Comparison of ENCODE assay signal across 8 cellular contexts in genomic region chr18:9913526-9914333, GRCh38. TPM values are rescaled to one million over a fixed set of nuclear protein-coding genes. Genes with fewer than 3 reads are reported as not detected.
A peak's percentile ranks its signal among the peaks of the same experiment; 100 is the strongest.
DNase-seq lines count a peak whose midpoint lies in the region; ATAC-seq and TF ChIP-seq lines count a peak whose summit lies in the region.

Gene VAPA, plus strand, starts transcription at chr18:9914016. Its CDS starts 241 bp downstream, at chr18:9914257.

- peak within 1 kb of the TSS; percentile 94 for H3K9ac ChIP-seq in SK-N-SH

- peak; percentile 97 for DNase-seq in GM10248 (ENCODE audit: extremely low spot score)
- peak; percentile 88 for DNase-seq in NCI-H1092 (lab: John Stamatoyannopoulos, UW)
- peak; percentile 98 for DNase-seq in SK-N-SH
- DNase-seq in activated naive CD4-positive, alpha-beta T cell treated with anti-CD3 and anti-CD28 coated beads, Interleukin-2, amount 50 U/mL, for 16 hours: peak; percentile 95
- DNase-seq in germinal center (ENCODE audit: low spot score): peak; percentile 97
- peak; percentile 61 for DNase-seq in non-pigmented ciliary epithelial cell (ENCODE audit: low read depth)
- peak; percentile 79 to 100 (median 95) for DNase-seq in substantia nigra (lab: John Stamatoyannopoulos, UW)

- H2AFZ ChIP-seq in SK-N-SH (ENCODE audit: low read depth): peak within 1 kb of the TSS; percentile 93

- no peaks in the 10 kb centered on the region for H3K36me3 ChIP-seq in SK-N-SH (replicated peaks in 1 of 2; ENCODE audit: control insufficient read depth in 1 of 2, insufficient read depth in 2 of 2, low read length in 1 of 2)

- TF ChIP-seq RAD21 in SK-N-SH (IDR thresholded peaks at IDR 0.05; ENCODE audit: low read length): no peak

- H3K4me1 ChIP-seq in SK-N-SH (ENCODE audit: control insufficient read depth in 1 of 2, insufficient read depth in 2 of 2, low read depth in 1 of 2, low read length in 1 of 2): peaks cover 16 to 19% of the 10 kb centered on the region in 2 experiments; a peak in 3 of 4 replicates

- no peak for TF ChIP-seq CTCF in GM10248 (IDR thresholded peaks at IDR 0.05; ENCODE audit: control extremely low read depth, extremely low read depth, low read depth, missing control alignments)
- TF ChIP-seq CTCF in SK-N-SH (IDR thresholded peaks at IDR 0.05): no peak

- TF ChIP-seq EP300 in SK-N-SH (IDR thresholded peaks at IDR 0.05; ENCODE audit: borderline replicate concordance in 1 of 2, low read depth in 1 of 2, low read length in 1 of 2): no peak

- POLR2A ChIA-PET in GM10248 (lab: Yijun Ruan, JAX): interaction anchor here (0.7 to 1.0 kb wide), 3 partner anchors 9 to 13 kb away, joined by 3 to 4 read pairs (median 3); no protein-coding TSS in a partner anchor
- POLR2A ChIA-PET in SK-N-SH (lab: Yijun Ruan, JAX): interaction anchor here (0.6 to 1.0 kb wide), 2 partner anchors 121 to 346 kb away, joined by 3 read pairs; no protein-coding TSS in a partner anchor

- CTCF ChIA-PET in GM10248 (lab: Yijun Ruan, JAX): interaction anchor here (0.9 to 3.7 kb wide), 2 partner anchors 13 to 21 kb away, joined by 3 to 14 read pairs; no protein-coding TSS in a partner anchor
- CTCF ChIA-PET in SK-N-SH (lab: Yijun Ruan, JAX): interaction anchor here (0.8 to 1.2 kb wide), 4 partner anchors 9 to 301 kb away, joined by 3 to 5 read pairs (median 3); no protein-coding TSS in a partner anchor

- H3K27me3 ChIP-seq in SK-N-SH (ENCODE audit: insufficient read depth): no peaks in the 10 kb centered on the region

- peak; percentile 85 for ATAC-seq in HG02610 (IDR thresholded peaks at IDR 0.05; ENCODE audit: unreplicated experiment)

- H4K20me1 ChIP-seq in SK-N-SH (ENCODE audit: insufficient read depth): peaks cover 41% of the 10 kb centered on the region

- 0% methylated on average over 16 of the region's 87 CpGs for WGBS in SK-N-SH (ENCODE audit: low lambda C conversion rate)

- H3K4me2 ChIP-seq in SK-N-SH: peak within 1 kb of the TSS; percentile 82

- peaks cover 46% of the 10 kb centered on the region for H3K79me2 ChIP-seq in SK-N-SH (ENCODE audit: insufficient read depth)

- H3K27ac ChIP-seq in SK-N-SH (ENCODE audit: low read depth in 2 of 2, low read length in 1 of 2) (peak within 1 kb of the TSS; percentile 90 to 95), substantia nigra (ENCODE audit: low read depth, low read length, poor library complexity, severe bottlenecking) (peak within 1 kb of the TSS; percentile 98)

- no peaks in the 10 kb centered on the region for H3K9me2 ChIP-seq in SK-N-SH

- H3K9me3 ChIP-seq in SK-N-SH: no peaks in the 10 kb centered on the region

- peak within 1 kb of the TSS; percentile 91 to 95 for H3K4me3 ChIP-seq in SK-N-SH (ENCODE audit: low read depth in 2 of 2, low read length in 1 of 2)

- peaks cover 19% of the 10 kb centered on the region for H3F3A ChIP-seq in SK-N-SH (replicated peaks; ENCODE audit: insufficient read depth)

TF ChIP-seq in SK-N-SH, 30 proteins besides CTCF, POLR2A, EP300 and RAD21:
- TF ChIP-seq SIN3A (IDR thresholded peaks at IDR 0.05; ENCODE audit: borderline replicate concordance, low read depth, low read length) (0 out of 2 replicates have a peak, but pooled peaks have one; percentile 39), GATA2 (CRISPR knock-in tag; IDR thresholded peaks at IDR 0.05) (no peak), FOXM1 (IDR thresholded peaks at IDR 0.05; ENCODE audit: low read depth) (no peak), TEAD4 (IDR thresholded peaks at IDR 0.05; ENCODE audit: borderline replicate concordance, insufficient read depth) (no peak), CHD2 (IDR thresholded peaks at IDR 0.05; ENCODE audit: low read length, partially characterized antibody) (peak; percentile 67), USF2 (IDR thresholded peaks at IDR 0.05; ENCODE audit: borderline replicate concordance, low read depth, low read length) (peak; percentile 80), ELF1 (IDR thresholded peaks at IDR 0.05) (no peak), MXI1 (IDR thresholded peaks at IDR 0.05; ENCODE audit: low read depth, low read length) (peak; percentile 32; the same call in 1 of the 2 replicates), YY1 (IDR thresholded peaks at IDR 0.05; ENCODE audit: low read depth) (0 out of 2 replicates have a peak, but pooled peaks have one; percentile 45), USF1 (IDR thresholded peaks at IDR 0.05; ENCODE audit: borderline replicate concordance, low read depth) (peak; percentile 94), NRF1 (IDR thresholded peaks at IDR 0.05; ENCODE audit: low read depth, low read length) (peak; percentile 87), PBX3 (IDR thresholded peaks at IDR 0.05) (no peak), FOSL2 (IDR thresholded peaks at IDR 0.05; ENCODE audit: borderline replicate concordance, low read depth) (no peak), IRF3 (IDR thresholded peaks at IDR 0.05; ENCODE audit: low read depth, low read length) (no peak), MEF2A (IDR thresholded peaks at IDR 0.05; ENCODE audit: borderline replicate concordance, low read depth) (no peak), SMC3 (IDR thresholded peaks at IDR 0.05; ENCODE audit: low read depth, low read length) (no peak), POLR2AphosphoS5 (IDR thresholded peaks at IDR 0.05; ENCODE audit: low read depth, low read length) (peak; percentile 66; the same call in 1 of the 2 replicates), TAF1 (IDR thresholded peaks at IDR 0.05; ENCODE audit: borderline replicate concordance, low read depth, low read length) (peak; percentile 39; the same call in 1 of the 2 replicates), MAX (IDR thresholded peaks at IDR 0.05; ENCODE audit: low read depth) (peak; percentile 52; the same call in 1 of the 2 replicates), ZBTB33 (IDR thresholded peaks at IDR 0.05; ENCODE audit: borderline replicate concordance, low read depth) (no peak), GABPA (IDR thresholded peaks at IDR 0.05; ENCODE audit: low read depth) (no peak)

RNA-seq across cellular contexts. Expression of gene VAPA, which starts in this region (rescaled TPM):
- polyA plus RNA-seq in SK-N-SH (2012; rRNA removed): 109 and 129 TPM in 2 replicates
- polyA plus RNA-seq in SK-N-SH (2012; cell fraction: cytosol; rRNA removed): 167 and 214 TPM in 2 replicates
- polyA plus RNA-seq in SK-N-SH (2012; cell fraction: nucleus; rRNA removed): 25.1 and 62.3 TPM in 2 replicates

Comparison
In these comparisons a context has a peak if more than half of its experiments do, and no peak if none do; other contexts are left out.
1. Peak in every context shown above with its lines: DNase-seq, ATAC-seq, H3K4me3 ChIP-seq and H3K27ac ChIP-seq.